9 cellular contexts compared by ENCODE assay signal in genomic region chr2:237322564-237322963, GRCh38.
A peak's percentile ranks its signal among the peaks of the same experiment; 100 is the strongest.
DNase-seq lines count a peak whose midpoint lies in the region; ATAC-seq, FAIRE-seq and TF ChIP-seq lines count a peak whose summit lies in the region.
"Had no signal": no experiment of that assay in that cellular context is flagged by ENCODE, and none has a peak within 500 bp of the region (broad histone marks: within the 10 kb centered on the region; RNA-seq: fewer than 3 reads in every experiment).

No MANE protein-coding gene starts in this region.

- H3K9me3 ChIP-seq in kidney (ENCODE audit: control insufficient read depth in 1 of 2, low read length in 2 of 2), result no peaks in the 10 kb centered on the region

- no peaks in the 10 kb centered on the region for H3K27me3 Mint-ChIP-seq in activated T-cell treated with anti-CD3 and anti-CD28 coated beads, Interleukin-2, amount 50 U/mL, for 24 hours
- H3K27me3 Mint-ChIP-seq in type B pancreatic cell, result peaks cover 5% of the 10 kb centered on the region

- no peak overlapping the region for H3K4me3 ChIP-seq in WI38 (ENCODE audit: low read depth, low read length)
- H3K4me3 ChIP-seq in kidney (ENCODE audit: low read length in 2 of 2), result no peak overlapping the region

- H3K4me3 Mint-ChIP-seq in activated T-cell treated with anti-CD3 and anti-CD28 coated beads, Interleukin-2, amount 50 U/mL, for 24 hours, result no peak overlapping the region
- H3K4me3 Mint-ChIP-seq in type B pancreatic cell, result no peak overlapping the region
- H3K4me3 Mint-ChIP-seq: central memory CD8-positive, alpha-beta T cell had no signal

- no peak overlapping the region for H3K27ac ChIP-seq in kidney (ENCODE audit: low read depth in 2 of 2, low read length in 2 of 2)

- H3K4me1 ChIP-seq in kidney (ENCODE audit: control insufficient read depth in 1 of 2, insufficient read depth in 1 of 2, low read depth in 1 of 2, low read length in 2 of 2), result no peaks in the 10 kb centered on the region

- DNase-seq in activated T-cell treated with anti-CD3 and anti-CD28 coated beads, Interleukin-2, amount 50 U/mL, for 48 hours, result peak; percentile 31 to 41
- no peak for DNase-seq in activated T-cell treated with anti-CD3 and anti-CD28 coated beads, Interleukin-2, amount 50 U/mL, for 24 hours
- DNase-seq in kidney, result no peak
- no peak for DNase-seq in type B pancreatic cell (ENCODE audit: extremely low spot score, unreplicated experiment)
- no peak for DNase-seq in NCI-H1092 (lab: John Stamatoyannopoulos, UW)
- no peak for DNase-seq in NCI-H2081 treated with DMSO at 0.1 percent for 48 hours (lab: John Stamatoyannopoulos, UW)

- FAIRE-seq in kidney (lab: Jason Lieb, UNC), result no peak

- H3K27ac Mint-ChIP-seq in activated T-cell treated with anti-CD3 and anti-CD28 coated beads, Interleukin-2, amount 50 U/mL, for 24 hours, result no peak overlapping the region
- H3K27ac Mint-ChIP-seq in type B pancreatic cell, result no peak overlapping the region

- no peak overlapping the region for H3K9ac ChIP-seq in kidney (ENCODE audit: low read length in 2 of 2)

- ATAC-seq in activated CD4-positive, CD25-positive, alpha-beta regulatory T cell treated with anti-CD3 and anti-CD28 coated beads, Interleukin-2, amount 50 U/mL, for 24 hours, result no peak

- H3K36me3 Mint-ChIP-seq in activated T-cell treated with anti-CD3 and anti-CD28 coated beads, Interleukin-2, amount 50 U/mL, for 24 hours (ENCODE audit: low read depth), result peaks cover 8% of the 10 kb centered on the region
- H3K36me3 Mint-ChIP-seq in type B pancreatic cell, result peaks cover 12% of the 10 kb centered on the region

- TF ChIP-seq CTCF in WI38 (IDR thresholded peaks at IDR 0.05; ENCODE audit: low read depth, low read length) (peak; percentile 19; the same call in 1 of the 2 replicates), kidney (IDR thresholded peaks at IDR 0.05; ENCODE audit: borderline replicate concordance, extremely low read depth, insufficient read depth) (peak; percentile 52), type B pancreatic cell (conservative IDR thresholded peaks at IDR 0.05) (peak; percentile 32)

- intact Hi-C loops in kidney (cut with DNase I), result no loop called here

- no peaks in the 10 kb centered on the region for H3K36me3 ChIP-seq in kidney (ENCODE audit: control insufficient read depth in 1 of 2, insufficient read depth in 2 of 2, low read length in 2 of 2)

- H3K9me3 Mint-ChIP-seq in activated T-cell treated with anti-CD3 and anti-CD28 coated beads, Interleukin-2, amount 50 U/mL, for 24 hours, result no peaks in the 10 kb centered on the region
- H3K9me3 Mint-ChIP-seq in type B pancreatic cell, result peaks cover 8% of the 10 kb centered on the region
- H3K9me3 Mint-ChIP-seq: central memory CD8-positive, alpha-beta T cell had no signal

- no peaks in the 10 kb centered on the region for H3K4me1 Mint-ChIP-seq in activated T-cell treated with anti-CD3 and anti-CD28 coated beads, Interleukin-2, amount 50 U/mL, for 24 hours (ENCODE audit: low read depth)
- peaks cover 29% of the 10 kb centered on the region for H3K4me1 Mint-ChIP-seq in type B pancreatic cell (ENCODE audit: unreplicated experiment)
- H3K4me1 Mint-ChIP-seq: central memory CD8-positive, alpha-beta T cell had no signal

Comparison
In these comparisons a context has a peak if more than half of its experiments do, and no peak if none do; other contexts are left out.
1. DNase-seq: peak in activated T-cell treated with anti-CD3 and anti-CD28 coated beads, Interleukin-2, amount 50 U/mL, for 48 hours (2 of 2); none in activated T-cell treated with anti-CD3 and anti-CD28 coated beads, Interleukin-2, amount 50 U/mL, for 24 hours (single experiment), kidney (single experiment), type B pancreatic cell (single experiment), NCI-H1092 (single experiment) and NCI-H2081 treated with DMSO at 0.1 percent for 48 hours (single experiment).
2. Peak in every context shown above with its lines, with median percentiles within 50 percentile points of each other: CTCF ChIP-seq.